33 cellular contexts compared by ENCODE assay signal in the genomic region with DNA sequence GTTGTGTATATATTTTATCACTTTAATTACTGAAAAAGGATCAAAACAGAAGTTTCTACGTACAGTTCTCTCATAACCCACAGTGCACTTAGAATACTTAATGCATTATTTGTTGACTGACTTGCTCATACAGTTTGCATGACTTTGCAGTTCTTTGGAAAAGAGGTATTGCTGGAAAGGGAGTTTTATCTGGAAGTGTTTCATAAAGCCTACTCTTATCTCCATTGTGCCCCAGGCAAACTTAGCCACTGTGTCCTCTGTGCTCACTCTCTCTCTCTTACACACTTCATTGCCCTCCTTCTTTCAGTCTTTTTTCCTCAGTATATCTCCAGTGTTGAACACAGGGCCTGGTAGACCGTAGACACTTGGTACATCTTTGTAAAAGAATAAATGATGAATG. TPM values are rescaled to one million over a fixed set of nuclear protein-coding genes. Genes with fewer than 3 reads are reported as not detected.
DNase-seq lines count a peak whose midpoint lies in the region; ATAC-seq and TF ChIP-seq lines count a peak whose summit lies in the region.
"Had no signal": no experiment of that assay in that cellular context is flagged by ENCODE, and none has a peak within 500 bp of the region (broad histone marks: within the 10 kb centered on the region; RNA-seq: fewer than 3 reads in every experiment).

No MANE protein-coding gene starts in this region.

- H3K27ac Mint-ChIP-seq in brain = peak overlapping the region in 3 of 5 experiments; percentile 34 to 49 (median 39)
- H3K27ac Mint-ChIP-seq in CD4-positive, alpha-beta memory T cell = no peak overlapping the region
- H3K27ac Mint-ChIP-seq: activated naive CD8-positive, alpha-beta T cell treated with anti-CD3 and anti-CD28 coated beads, Interleukin-2, amount 10 ng/mL, durations not matched to agents 7 days and 5 days; stimulated activated naive CD8-positive, alpha-beta T cell treated with anti-CD3 and anti-CD28 coated beads, Interleukin-15, Interleukin-2, amounts not matched to agents 100 ng/mL and 50 ng/mL, for 24 hours; T-helper 2 cell treated with Interferon-gamma antibody and Interleukin-4, amounts not matched to agents 5 μg/mL and 100 μg/mL, for 36 hours had no signal

- H3K36me3 Mint-ChIP-seq in brain = peaks cover 36% of the 10 kb centered on the region
- H3K36me3 Mint-ChIP-seq in CD4-positive, alpha-beta memory T cell = no peaks in the 10 kb centered on the region

- no peak overlapping the region for H3K4me3 Mint-ChIP-seq in brain
- no peak overlapping the region for H3K4me3 Mint-ChIP-seq in CD4-positive, alpha-beta memory T cell
- H3K4me3 Mint-ChIP-seq: activated naive CD8-positive, alpha-beta T cell treated with anti-CD3 and anti-CD28 coated beads, Interleukin-2, amount 10 ng/mL, durations not matched to agents 7 days and 5 days; stimulated activated naive CD8-positive, alpha-beta T cell treated with anti-CD3 and anti-CD28 coated beads, Interleukin-15, Interleukin-2, amounts not matched to agents 100 ng/mL and 50 ng/mL, for 24 hours; T-helper 2 cell treated with Interferon-gamma antibody and Interleukin-4, amounts not matched to agents 5 μg/mL and 100 μg/mL, for 36 hours had no signal

- TF ChIP-seq EP300 in stomach (IDR thresholded peaks at IDR 0.05) = no peak

- H3K4me1 ChIP-seq in muscle layer of colon (ENCODE audit: insufficient read depth, low read length) = peaks cover 40% of the 10 kb centered on the region
- peaks cover 7 to 42% (median 31%) of the 10 kb centered on the region in 4 donors for H3K4me1 ChIP-seq in stomach
- H3K4me1 ChIP-seq in CD4-positive, alpha-beta memory T cell (ENCODE audit: insufficient read depth, low read length) = peaks cover 6% of the 10 kb centered on the region

- intact Hi-C loops in stomach (cut with DNase I; ENCODE audit: low total_unique reads) = no loop called here
- intact Hi-C loops in CD4-positive, alpha-beta memory T cell (cut with micrococcal nuclease) = no loop called here

- H3K4me3 ChIP-seq in muscle layer of colon (ENCODE audit: low read depth in 1 of 2, low read length in 2 of 2) (no peak overlapping the region), stomach (no peak overlapping the region)
- H3K4me3 ChIP-seq in CD4-positive, alpha-beta memory T cell (ENCODE audit: low read length in 2 of 2) = no peak overlapping the region
- H3K4me3 ChIP-seq: BLaER1 treated with 17β-estradiol and CSF1 and Interleukin-3, amounts not matched to agents 10 nM and 100 nM; esophagus squamous epithelium; lower lobe of right lung; pancreas; right atrium auricular region; thyroid gland had no signal

- no peak for ATAC-seq in HG02571 (IDR thresholded peaks at IDR 0.05; ENCODE audit: unreplicated experiment)
- ATAC-seq in GM21723 (IDR thresholded peaks at IDR 0.05; ENCODE audit: unreplicated experiment) = no peak
- ATAC-seq: lower lobe of right lung, Panc1 had no signal

- 60 to 84% (median 76%) methylated on average over 2 of the region's 2 CpGs for WGBS in stomach, 5 donors

- POLR2A ChIA-PET in CD4-positive, alpha-beta memory T cell (lab: Charles Lee; ENCODE audit: partially characterized antibody) = no interaction called here

- peaks cover 76% of the 10 kb centered on the region for H3K4me1 Mint-ChIP-seq in brain
- peaks cover 1 to 8% (median 4%) of the 10 kb centered on the region in 4 donors for H3K4me1 Mint-ChIP-seq in CD4-positive, alpha-beta memory T cell

- CTCF ChIA-PET in CD4-positive, alpha-beta memory T cell (lab: Charles Lee; ENCODE audit: partially characterized antibody) = no interaction called here

- no peaks in the 10 kb centered on the region for H3K9me3 Mint-ChIP-seq in brain
- no peaks in the 10 kb centered on the region for H3K9me3 Mint-ChIP-seq in CD4-positive, alpha-beta memory T cell
- H3K9me3 Mint-ChIP-seq: activated naive CD8-positive, alpha-beta T cell treated with anti-CD3 and anti-CD28 coated beads, Interleukin-2, amount 10 ng/mL, durations not matched to agents 7 days and 5 days; stimulated activated naive CD8-positive, alpha-beta T cell treated with anti-CD3 and anti-CD28 coated beads, Interleukin-15, Interleukin-2, amounts not matched to agents 100 ng/mL and 50 ng/mL, for 24 hours; T-helper 2 cell treated with Interferon-gamma antibody and Interleukin-4, amounts not matched to agents 5 μg/mL and 100 μg/mL, for 36 hours had no signal

- DNase-seq in M059J (ENCODE audit: low read depth) = peak; percentile 40
- no peak for DNase-seq in stomach
- no peak for DNase-seq in CD4-positive, alpha-beta memory T cell
- DNase-seq in GM19240 (ENCODE audit: insufficient read length, low spot score) = no peak
- DNase-seq: activated CD4-positive, alpha-beta T cell treated with anti-CD3 and anti-CD28 coated beads, Interleukin-2, amount 50 U/mL, for 48 hours; activated CD4-positive, CD25-positive, alpha-beta regulatory T cell treated with anti-CD3 and anti-CD28 coated beads, Interleukin-2, amount 50 U/mL, for 72 hours; activated gamma-delta T cell treated with Interleukin-2 at 50 U/mL for 16 hours; activated naive CD8-positive, alpha-beta T cell treated with anti-CD3 and anti-CD28 coated beads, Interleukin-2, amount 10 ng/mL, durations not matched to agents 7 days and 5 days; activated T-cell treated with anti-CD3 and anti-CD28 coated beads, Interleukin-2, amount 50 U/mL, for 48 hours; dermis blood vessel endothelial cell; DND-41; esophagus squamous epithelium; hippocampal formation; lower lobe of right lung; NCI-H1417; NCI-H2029 treated with DMSO at 0.1 percent for 48 hours; NCI-H526 treated with DMSO at 0.1 percent for 48 hours; pancreas; SIG-M5; stimulated activated CD4-positive, alpha-beta T cell treated with anti-CD3 and anti-CD28 coated beads, Interleukin-1b, Interleukin-23, amount 100 ng/mL, for 48 hours; stimulated activated CD8-positive, alpha-beta memory T cell treated with anti-CD3 and anti-CD28 coated beads, Interleukin-4, amount 100 ng/mL, for 48 hours; thyroid gland had no signal

- H3K9me3 ChIP-seq in muscle layer of colon (ENCODE audit: low read length) (no peaks in the 10 kb centered on the region), stomach (no peaks in the 10 kb centered on the region)
- H3K9me3 ChIP-seq in CD4-positive, alpha-beta memory T cell (ENCODE audit: control insufficient read depth in 1 of 2, low read length in 2 of 2) = no peaks in the 10 kb centered on the region
- H3K9me3 ChIP-seq: BLaER1 treated with 17β-estradiol and CSF1 and Interleukin-3, amounts not matched to agents 10 nM and 100 nM; esophagus squamous epithelium; lower lobe of right lung; pancreas; right atrium auricular region; thyroid gland had no signal

- no peak for TF ChIP-seq POLR2A in stomach (IDR thresholded peaks at IDR 0.05)

- no peaks in the 10 kb centered on the region for H3K27me3 Mint-ChIP-seq in brain
- H3K27me3 Mint-ChIP-seq in CD4-positive, alpha-beta memory T cell = peaks cover 0 to 2% of the 10 kb centered on the region in 2 donors

- H3K27ac ChIP-seq in muscle layer of colon (ENCODE audit: low read depth, low read length) (peak overlapping the region; percentile 30), stomach (peak overlapping the region in 4 of 5 donors; percentile 24 to 57 (median 50))
- no peak overlapping the region for H3K27ac ChIP-seq in CD4-positive, alpha-beta memory T cell (ENCODE audit: low read depth, low read length)
- H3K27ac ChIP-seq: BLaER1 treated with 17β-estradiol and CSF1 and Interleukin-3, amounts not matched to agents 10 nM and 100 nM; HL-60; KMS-11; lower lobe of right lung; pancreas had no signal

- H3K9ac ChIP-seq in muscle layer of colon (ENCODE audit: low read length) = no peak overlapping the region
- H3K9ac ChIP-seq: BLaER1 treated with 17β-estradiol and CSF1 and Interleukin-3, amounts not matched to agents 10 nM and 100 nM; KMS-11 had no signal

- H3K36me3 ChIP-seq in muscle layer of colon (ENCODE audit: insufficient read depth, low read length) (no peaks in the 10 kb centered on the region), stomach (no peaks in the 10 kb centered on the region)
- no peaks in the 10 kb centered on the region for H3K36me3 ChIP-seq in CD4-positive, alpha-beta memory T cell (ENCODE audit: insufficient read depth, low read length)
- H3K36me3 ChIP-seq: esophagus squamous epithelium, lower lobe of right lung, pancreas, right atrium auricular region, thyroid gland had no signal

- no peaks in the 10 kb centered on the region for H3K27me3 ChIP-seq in muscle layer of colon (ENCODE audit: control insufficient read depth in 1 of 2, insufficient read depth in 2 of 2, low read length in 2 of 2)
- H3K27me3 ChIP-seq in stomach = no peaks in the 10 kb centered on the region
- H3K27me3 ChIP-seq in CD4-positive, alpha-beta memory T cell (ENCODE audit: insufficient read depth, low read length) = no peaks in the 10 kb centered on the region
- H3K27me3 ChIP-seq: esophagus squamous epithelium, pancreas, right atrium auricular region, thyroid gland had no signal

- no peak for TF ChIP-seq CTCF in brain (conservative IDR thresholded peaks at IDR 0.05)
- TF ChIP-seq CTCF in stomach (IDR thresholded peaks at IDR 0.05) = no peak

RNA-seq across cellular contexts. Expression of gene SETBP1, which starts 56.0 kb away (rescaled TPM):
- total RNA-seq in M059J (2014; rRNA removed; shearing (Covaris generic)) = 1.9 and 4.1 TPM in 2 replicates
- 25.7 TPM for polyA plus RNA-seq in brain (ENCODE audit: insufficient read depth, low read depth, low replicate concordance)
- total RNA-seq in stomach = 10 to 100 TPM; 15.1 to 66.5 (median 29.2) TPM
- 1 to 10 TPM; 1.4 to 2.3 (median 2.0) TPM for polyA plus RNA-seq in stomach
- total RNA-seq in CD4-positive, alpha-beta memory T cell = under 1 TPM; 0.03 to 0.09 TPM
- polyA plus RNA-seq in CD4-positive, alpha-beta memory T cell = under 1 TPM in 1 of 2 donors, not detected in 1; 0.21 TPM

Comparison
In these comparisons a context has a peak if more than half of its experiments do, and no peak if none do; other contexts are left out.
1. H3K27ac Mint-ChIP-seq: peak in brain (3 of 5); none in CD4-positive, alpha-beta memory T cell (0 of 7).